ENCODE assay signal across 25 cellular contexts in the genomic region with DNA sequence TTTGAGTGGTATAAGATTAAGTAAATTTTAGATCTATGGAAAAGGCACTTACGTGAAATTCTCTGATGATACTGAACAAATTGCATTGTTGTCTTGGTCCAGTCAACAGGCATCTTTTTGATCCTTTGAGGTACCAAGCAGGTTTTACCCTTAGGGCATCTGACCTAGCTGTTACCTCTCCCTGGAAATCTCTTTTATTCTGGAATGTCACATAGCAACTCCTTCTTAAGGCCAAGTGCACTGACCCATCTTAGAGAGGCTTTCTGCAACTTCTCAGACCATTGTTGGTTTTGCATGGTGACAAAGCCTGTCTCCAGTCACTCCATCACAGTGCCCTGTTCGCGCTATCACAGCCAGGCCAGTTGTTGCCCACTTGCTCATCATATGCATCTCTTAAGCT. TPM values are rescaled to one million over a fixed set of nuclear protein-coding genes. Genes with fewer than 3 reads are reported as not detected.
"Had no signal": no experiment of that assay in that cellular context is flagged by ENCODE, and none has a peak within 500 bp of the region (broad histone marks: within the 10 kb centered on the region; RNA-seq: fewer than 3 reads in every experiment).

No MANE protein-coding gene starts in this region.

- H3K4me1 Mint-ChIP-seq: activated naive CD8-positive, alpha-beta T cell treated with anti-CD3 and anti-CD28 coated beads, Interleukin-2, amount 50 U/mL, for 24 hours; stimulated activated memory B cell treated with anti-CD40 and anti-IgM and Interleukin-4, amounts not matched to agents 10 μg/mL and 1 μg/mL and 100 μg/mL, for 72 hours had no signal

- H3K9me3 ChIP-seq: left lung, neutrophil, ovary, stomach had no signal

- H3K36me3 ChIP-seq: left lung, neutrophil, ovary, stomach had no signal

- H3K4me2 ChIP-seq: hepatocyte, smooth muscle cell had no signal

- H3K27ac ChIP-seq: foreskin keratinocyte, left lung, neutrophil, ovary had no signal

- H3K27ac Mint-ChIP-seq: activated CD8-positive, alpha-beta T cell treated with anti-CD3 and anti-CD28 coated beads, Interleukin-2, amount 10 ng/mL, durations not matched to agents 7 days and 5 days; activated naive CD8-positive, alpha-beta T cell treated with anti-CD3 and anti-CD28 coated beads, Interleukin-2, amount 50 U/mL, for 24 hours; activated T-helper 1 cell treated with anti-CD3 and anti-CD28 coated beads, Interleukin-12 subunit alpha, Interleukin-12 subunit beta, Interleukin-2, Interleukin-4 antibody, amounts not matched to agents 30 ng/mL and 10 ng/mL and 1 ng/mL, durations not matched to agents 14 hours and 24 hours and 36 hours; dendritic cell treated with granulocyte-macrophage colony-stimulating factor and Interleukin-4, amounts not matched to agents 40 ng/mL and 50 ng/mL, for 4 days; immature natural killer cell; stimulated activated memory B cell treated with anti-CD40 and anti-IgM and Interleukin-4, amounts not matched to agents 10 μg/mL and 1 μg/mL and 100 μg/mL, for 72 hours; T-cell; T-helper 2 cell treated with Interferon-gamma antibody and Interleukin-4, amounts not matched to agents 5 μg/mL and 100 μg/mL, for 36 hours had no signal

- H3K9me3 Mint-ChIP-seq: activated naive CD8-positive, alpha-beta T cell treated with anti-CD3 and anti-CD28 coated beads, Interleukin-2, amount 50 U/mL, for 24 hours; activated T-helper 1 cell treated with anti-CD3 and anti-CD28 coated beads, Interleukin-12 subunit alpha, Interleukin-12 subunit beta, Interleukin-2, Interleukin-4 antibody, amounts not matched to agents 30 ng/mL and 10 ng/mL and 1 ng/mL, durations not matched to agents 14 hours and 24 hours and 36 hours; dendritic cell treated with granulocyte-macrophage colony-stimulating factor and Interleukin-4, amounts not matched to agents 40 ng/mL and 50 ng/mL, for 4 days; immature natural killer cell; nephron; stimulated activated memory B cell treated with anti-CD40 and anti-IgM and Interleukin-4, amounts not matched to agents 10 μg/mL and 1 μg/mL and 100 μg/mL, for 72 hours; T-cell; T-helper 2 cell treated with Interferon-gamma antibody and Interleukin-4, amounts not matched to agents 5 μg/mL and 100 μg/mL, for 36 hours had no signal

- H2AFZ ChIP-seq: hepatocyte had no signal

- H3K79me2 ChIP-seq: hepatocyte had no signal

- H3K4me3 ChIP-seq: hepatocyte, left lung, ovary, smooth muscle cell, stomach had no signal

- ATAC-seq: activated CD8-positive, alpha-beta T cell treated with anti-CD3 and anti-CD28 coated beads, Interleukin-2, amount 10 ng/mL, durations not matched to agents 7 days and 5 days; activated naive CD8-positive, alpha-beta T cell treated with anti-CD3 and anti-CD28 coated beads, Interleukin-2, amount 50 U/mL, for 24 hours; foreskin keratinocyte; left lung; sciatic nerve; stimulated activated memory B cell treated with anti-CD40 and anti-IgM and Interleukin-4, amounts not matched to agents 10 μg/mL and 1 μg/mL and 100 μg/mL, for 72 hours; T-cell had no signal

- H3K27me3 Mint-ChIP-seq: activated naive CD8-positive, alpha-beta T cell treated with anti-CD3 and anti-CD28 coated beads, Interleukin-2, amount 50 U/mL, for 24 hours; brain; dendritic cell treated with granulocyte-macrophage colony-stimulating factor and Interleukin-4, amounts not matched to agents 40 ng/mL and 50 ng/mL, for 4 days; stimulated activated memory B cell treated with anti-CD40 and anti-IgM and Interleukin-4, amounts not matched to agents 10 μg/mL and 1 μg/mL and 100 μg/mL, for 72 hours had no signal

- DNase-seq: activated CD4-positive, alpha-beta T cell treated with anti-CD3 and anti-CD28 coated beads for 1 hour; activated CD4-positive, alpha-beta T cell treated with anti-CD3 and anti-CD28 coated beads, Interleukin-2, amount 50 U/mL, for 1 hour; activated CD8-positive, alpha-beta T cell treated with anti-CD3 and anti-CD28 coated beads, Interleukin-2, amount 10 ng/mL, durations not matched to agents 7 days and 5 days; activated gamma-delta T cell; activated naive CD4-positive, alpha-beta T cell treated with anti-CD3 and anti-CD28 coated beads, Interleukin-2, amount 50 U/mL, for 16 hours; activated naive CD8-positive, alpha-beta T cell treated with anti-CD3 and anti-CD28 coated beads, Interleukin-2, amount 50 U/mL, for 24 hours; anterior cingulate cortex; effector CD4-positive, alpha-beta T cell; foreskin keratinocyte; immature natural killer cell; left lung; ovary; stimulated activated CD4-positive, alpha-beta T cell treated with anti-CD3 and anti-CD28 coated beads, Interleukin-15, amount 100 ng/mL, for 24 hours; stomach; T-cell had no signal

- H3K27me3 ChIP-seq: foreskin keratinocyte, hepatocyte, left lung, neutrophil, ovary, stomach had no signal

- H3K4me3 Mint-ChIP-seq: activated CD8-positive, alpha-beta T cell treated with anti-CD3 and anti-CD28 coated beads, Interleukin-2, amount 10 ng/mL, durations not matched to agents 7 days and 5 days; activated naive CD8-positive, alpha-beta T cell treated with anti-CD3 and anti-CD28 coated beads, Interleukin-2, amount 50 U/mL, for 24 hours; activated T-helper 1 cell treated with anti-CD3 and anti-CD28 coated beads, Interleukin-12 subunit alpha, Interleukin-12 subunit beta, Interleukin-2, Interleukin-4 antibody, amounts not matched to agents 30 ng/mL and 10 ng/mL and 1 ng/mL, durations not matched to agents 14 hours and 24 hours and 36 hours; brain; dendritic cell treated with granulocyte-macrophage colony-stimulating factor and Interleukin-4, amounts not matched to agents 40 ng/mL and 50 ng/mL, for 4 days; immature natural killer cell; nephron; stimulated activated memory B cell treated with anti-CD40 and anti-IgM and Interleukin-4, amounts not matched to agents 10 μg/mL and 1 μg/mL and 100 μg/mL, for 72 hours; T-cell; T-helper 2 cell treated with Interferon-gamma antibody and Interleukin-4, amounts not matched to agents 5 μg/mL and 100 μg/mL, for 36 hours had no signal

- H3K36me3 Mint-ChIP-seq: brain; immature natural killer cell; stimulated activated memory B cell treated with anti-CD40 and anti-IgM and Interleukin-4, amounts not matched to agents 10 μg/mL and 1 μg/mL and 100 μg/mL, for 72 hours; T-cell had no signal

RNA-seq across cellular contexts. Expression of gene TPD52L1, which starts 42.0 kb away (rescaled TPM):
- total RNA-seq: activated CD8-positive, alpha-beta T cell treated with anti-CD3 and anti-CD28 coated beads, Interleukin-2, amount 10 ng/mL, durations not matched to agents 7 days and 5 days had no signal
